In the genomic region with DNA sequence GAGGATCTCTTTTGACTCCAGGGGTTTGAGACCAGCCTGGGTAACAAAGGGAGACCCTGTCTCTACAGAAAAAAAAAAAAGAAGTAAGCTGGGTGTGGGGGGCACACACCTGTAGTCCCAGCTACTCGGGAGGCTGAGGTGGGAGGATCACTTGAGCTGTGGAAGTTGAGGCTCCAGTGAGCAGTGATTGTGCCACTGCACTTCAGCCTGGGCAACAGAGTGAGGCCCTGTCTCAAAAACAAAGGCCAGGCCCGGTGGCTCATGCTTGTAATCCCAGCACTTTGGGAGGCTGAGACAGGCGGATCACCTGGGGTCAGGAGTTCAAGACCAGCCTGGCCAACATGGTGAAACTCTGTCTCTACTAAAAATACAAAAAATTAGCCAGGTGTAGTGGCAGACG, we compare ENCODE assay signal across 9 cellular contexts. TPM values are rescaled to one million over a fixed set of nuclear protein-coding genes. Genes with fewer than 3 reads are reported as not detected.
DNase-seq lines count a peak whose midpoint lies in the region; ATAC-seq, FAIRE-seq and TF ChIP-seq lines count a peak whose summit lies in the region.
"Not testable (repeated sequence)": the region's sequence is repeated elsewhere in the genome, so short reads cannot be mapped to it uniquely, and the experiment has no call there.
"Had no signal": no experiment of that assay in that cellular context is flagged by ENCODE, and none has a peak within 500 bp of the region (broad histone marks: within the 10 kb centered on the region; RNA-seq: fewer than 3 reads in every experiment).

No MANE protein-coding gene starts in this region.

- TF ChIP-seq EP300 in A549 (IDR thresholded peaks at IDR 0.05); tibial nerve (IDR thresholded peaks at IDR 0.05): not testable (repeated sequence)

- H3K27ac ChIP-seq in A549 (peak overlapping the region; percentile 88 to 95), RWPE2 (ENCODE audit: poor library complexity, severe bottlenecking) (peak overlapping the region; percentile 57), left ventricle myocardium inferior (replicated peaks) (peak overlapping the region; percentile 96), lower lobe of right lung (peak overlapping the region; percentile 86), gastrocnemius medialis (peak overlapping the region; percentile 90 to 95 (median 93)), tibial nerve (peak overlapping the region; percentile 64 to 94 (median 87))
- not testable (repeated sequence) for H3K27ac ChIP-seq in HUES48 (ENCODE audit: low read depth, low read length)

- POLR2A ChIA-PET in A549 (lab: Yijun Ruan, JAX), result interaction anchor here (0.6 kb wide), 2 partner anchors 16 to 20 kb away, joined by 3 read pairs; no protein-coding TSS in a partner anchor

- H3K4me1 ChIP-seq in A549 (peaks cover 24% of the 10 kb centered on the region), left ventricle myocardium inferior (peaks cover 81% of the 10 kb centered on the region), lower lobe of right lung (peaks cover 50% of the 10 kb centered on the region), gastrocnemius medialis (peaks cover 50 to 55% of the 10 kb centered on the region in 2 donors), tibial nerve (peaks cover 0 to 55% (median 33%) of the 10 kb centered on the region in 4 donors)
- H3K4me1 ChIP-seq in HUES48 (ENCODE audit: control insufficient read depth, insufficient read depth, low read length); RWPE2 (ENCODE audit: insufficient read depth, poor library complexity, severe bottlenecking); endocrine pancreas (ENCODE audit: control insufficient read depth, insufficient read depth, low read length): not testable (repeated sequence)

- not testable (repeated sequence) for TF ChIP-seq POLR2A in A549 (IDR thresholded peaks at IDR 0.05; ENCODE audit: low read length); gastrocnemius medialis (IDR thresholded peaks at IDR 0.05); tibial nerve (IDR thresholded peaks at IDR 0.05)

- 42% methylated on average over 4 of the region's 4 CpGs for WGBS in A549 (ENCODE audit: missing lambda C conversion rate)
- 81 to 83% methylated on average over 4 of the region's 4 CpGs for WGBS in tibial nerve, 2 donors

- not testable (repeated sequence) for H3K9ac ChIP-seq in HUES48 (ENCODE audit: low read depth, low read length); endocrine pancreas (ENCODE audit: control insufficient read depth, insufficient read depth, low read length)

- not testable (repeated sequence) for H3K27me3 ChIP-seq in HUES48 (ENCODE audit: control insufficient read depth, insufficient read depth, low read length); RWPE2 (ENCODE audit: insufficient read depth, poor library complexity, severe bottlenecking); endocrine pancreas (ENCODE audit: control insufficient read depth, insufficient read depth, low read length); left ventricle myocardium inferior (ENCODE audit: low read depth); lower lobe of right lung (ENCODE audit: low read depth); gastrocnemius medialis; tibial nerve

- not testable (repeated sequence) for DNase-seq in A549 (ENCODE audit: low read depth in 1 of 2, low spot score in 1 of 2); RWPE2 (ENCODE audit: low spot score); left ventricle myocardium inferior; lower lobe of right lung; gastrocnemius medialis; tibial nerve (ENCODE audit: low spot score in 2 of 2)

- intact Hi-C loops in left ventricle myocardium inferior (cut with micrococcal nuclease), result loop anchor here (10.0 kb wide), 1 partner anchor 123 kb away; no protein-coding TSS in a partner anchor
- intact Hi-C loops in lower lobe of right lung (cut with DNase I), result not testable (repeated sequence)
- intact Hi-C loops in gastrocnemius medialis (cut with DNase I; ENCODE audit: low total_unique reads), result loop anchor here (2.0 to 5.0 kb wide), 2 partner anchors 65 to 125 kb away; partner anchors contain the start of gene EIF2B2

- in situ Hi-C loops in gastrocnemius medialis (cut with MboI; ENCODE audit: low sequenced_read_pairs in 4 of 4), result not testable (repeated sequence)

- ATAC-seq in A549; RWPE2 (ENCODE audit: low read depth); lower lobe of right lung; gastrocnemius medialis: not testable (repeated sequence)

- CTCF ChIA-PET in A549 (lab: Yijun Ruan, JAX), result interaction anchor here (0.6 to 11.4 kb wide), 3 partner anchors 18 to 415 kb away, joined by 3 to 85 read pairs (median 3); no protein-coding TSS in a partner anchor

- not testable (repeated sequence) for H3K9me3 ChIP-seq in A549; HUES48 (ENCODE audit: control insufficient read depth, insufficient read depth, low read length); RWPE2 (ENCODE audit: severe bottlenecking); endocrine pancreas (ENCODE audit: control insufficient read depth, low read length); left ventricle myocardium inferior (replicated peaks); lower lobe of right lung; gastrocnemius medialis; tibial nerve

- not testable (repeated sequence) for FAIRE-seq in A549 (lab: Jason Lieb, UNC)

- not testable (repeated sequence) for TF ChIP-seq RAD21 in A549 (conservative IDR thresholded peaks at IDR 0.05 in 1 of 2, IDR thresholded peaks at IDR 0.05 in 1 of 2)

- H3K4me3 ChIP-seq in A549 (peak overlapping the region; percentile 61), HUES48 (ENCODE audit: low read depth, low read length) (peak overlapping the region; percentile 84), RWPE2 (ENCODE audit: severe bottlenecking) (peak overlapping the region; percentile 36), endocrine pancreas (ENCODE audit: control insufficient read depth, insufficient read depth, low read length) (peak overlapping the region; percentile 96), left ventricle myocardium inferior (peak overlapping the region; percentile 70), lower lobe of right lung (peak overlapping the region; percentile 59), gastrocnemius medialis (peak overlapping the region; percentile 46 to 64 (median 60)), tibial nerve (peak overlapping the region in 1 of 4 donors; percentile 58)

- not testable (repeated sequence) for H3K36me3 ChIP-seq in HUES48 (ENCODE audit: control insufficient read depth, insufficient read depth, low read length); RWPE2 (ENCODE audit: low read depth); endocrine pancreas (ENCODE audit: control insufficient read depth, insufficient read depth, low read length); left ventricle myocardium inferior; lower lobe of right lung; gastrocnemius medialis; tibial nerve

- TF ChIP-seq CTCF in A549 (IDR thresholded peaks at IDR 0.05); RWPE2 (IDR thresholded peaks at IDR 0.05; ENCODE audit: poor library complexity, severe bottlenecking); left ventricle myocardium inferior (IDR thresholded peaks at IDR 0.05; ENCODE audit: borderline replicate concordance); lower lobe of right lung (IDR thresholded peaks at IDR 0.05); gastrocnemius medialis (IDR thresholded peaks at IDR 0.05 in 4 of 5, conservative IDR thresholded peaks at IDR 0.05 in 1 of 5); tibial nerve (IDR thresholded peaks at IDR 0.05): not testable (repeated sequence)

- peak overlapping the region; percentile 92 for H3K4me2 ChIP-seq in A549

RNA-seq across cellular contexts. Expression of gene ZC2HC1C, which starts 1.7 kb away (rescaled TPM):
- 2.4 and 2.7 TPM in 2 replicates for polyA plus RNA-seq in A549 (2011; rRNA removed)
- polyA plus RNA-seq in A549 (2012; cell fraction: cytosol; rRNA removed), result 0.98 and 1.2 TPM in 2 replicates
- 0.38 and 0.59 TPM in 2 replicates for polyA plus RNA-seq in A549 (2012; cell fraction: nucleus; rRNA removed)
- polyA plus RNA-seq in A549 (2017; fragmentation: RNase III; extraction: RNeasy Plus Mini Kit Qiagen cat#74134 plus additional on column Dnase treatment), result 2.7 to 3.9 TPM (median 2.8 TPM) in 3 replicates
- 1.1 and 1.5 TPM in 2 replicates for polyA minus RNA-seq in A549 (2011; rRNA and poly(A)+ RNA removed)
- total RNA-seq in left ventricle myocardium inferior, result 10.5 TPM
- 4.7 TPM for total RNA-seq in lower lobe of right lung
- total RNA-seq in gastrocnemius medialis, result 10 to 100 TPM in 1 of 4 donors, 1 to 10 TPM in 3; 5.3 to 13.1 (median 7.3) TPM
- total RNA-seq in tibial nerve, result 1 to 10 TPM in 3 of 4 donors, under 1 TPM in 1; 0.78 to 3.1 (median 1.2) TPM
- total RNA-seq: mononuclear cell had no signal

RNA-seq across cellular contexts. Expression of gene ACYP1, which starts 3.9 kb away (rescaled TPM):
- polyA plus RNA-seq in A549 (2011; rRNA removed) (26.5 and 36.7 TPM in 2 replicates), A549 (2017; fragmentation: RNase III; extraction: RNeasy Plus Mini Kit Qiagen cat#74134 plus additional on column Dnase treatment) (30.0 to 34.3 TPM (median 33.3 TPM) in 3 replicates)
- polyA plus RNA-seq in A549 (2012; cell fraction: cytosol; rRNA removed), result 24.6 and 36.2 TPM in 2 replicates
- polyA plus RNA-seq in A549 (2012; cell fraction: nucleus; rRNA removed), result 8.0 and 14.5 TPM in 2 replicates
- polyA minus RNA-seq in A549 (2011; rRNA and poly(A)+ RNA removed), result 3.4 and 3.9 TPM in 2 replicates
- total RNA-seq in left ventricle myocardium inferior (14.0 TPM), lower lobe of right lung (19.7 TPM), gastrocnemius medialis (10 to 100 TPM; 12.8 to 41.2 (median 22.9) TPM), tibial nerve (10 to 100 TPM in 2 of 4 donors, 1 to 10 TPM in 2; 4.2 to 24.3 (median 9.9) TPM)

RNA-seq across cellular contexts. Expression of gene MLH3, which starts 16.5 kb away (rescaled TPM):
- polyA plus RNA-seq in A549 (2011; rRNA removed) (30.8 and 32.3 TPM in 2 replicates), A549 (2017; fragmentation: RNase III; extraction: RNeasy Plus Mini Kit Qiagen cat#74134 plus additional on column Dnase treatment) (15.2 to 16.2 TPM (median 16.0 TPM) in 3 replicates)
- 8.4 and 9.1 TPM in 2 replicates for polyA plus RNA-seq in A549 (2012; cell fraction: cytosol; rRNA removed)
- polyA plus RNA-seq in A549 (2012; cell fraction: nucleus; rRNA removed), result 11.5 and 18.4 TPM in 2 replicates
- 36.8 and 41.8 TPM in 2 replicates for polyA minus RNA-seq in A549 (2011; rRNA and poly(A)+ RNA removed)
- total RNA-seq in left ventricle myocardium inferior (18.2 TPM), lower lobe of right lung (27.2 TPM), gastrocnemius medialis (10 to 100 TPM; 10.4 to 21.7 (median 17.4) TPM), tibial nerve (10 to 100 TPM; 26.4 to 48.1 (median 36.0) TPM)

RNA-seq across cellular contexts. Expression of gene NEK9, which starts 59.1 kb away (rescaled TPM):
- polyA plus RNA-seq in A549 (2011; rRNA removed), result 75.9 and 79.7 TPM in 2 replicates
- polyA plus RNA-seq in A549 (2012; cell fraction: cytosol; rRNA removed), result 27.0 and 31.8 TPM in 2 replicates
- 37.6 and 48.7 TPM in 2 replicates for polyA plus RNA-seq in A549 (2012; cell fraction: nucleus; rRNA removed)
- 44.3 to 51.1 TPM (median 49.4 TPM) in 3 replicates for polyA plus RNA-seq in A549 (2017; fragmentation: RNase III; extraction: RNeasy Plus Mini Kit Qiagen cat#74134 plus additional on column Dnase treatment)
- 46.4 and 53.1 TPM in 2 replicates for polyA minus RNA-seq in A549 (2011; rRNA and poly(A)+ RNA removed)
- total RNA-seq in left ventricle myocardium inferior, result 123 TPM
- 97.7 TPM for total RNA-seq in lower lobe of right lung
- total RNA-seq in gastrocnemius medialis, result 10 to 100 TPM; 36.3 to 93.2 (median 42.6) TPM
- 100 to 1,000 TPM in 2 of 4 donors, 10 to 100 TPM in 2; 76.1 to 109 (median 94.4) TPM for total RNA-seq in tibial nerve
